8 cellular contexts compared by ENCODE assay signal in genomic region chr16:4350787-4351659, GRCh38. TPM values are rescaled to one million over a fixed set of nuclear protein-coding genes. Genes with fewer than 3 reads are reported as not detected.
A peak's percentile ranks its signal among the peaks of the same experiment; 100 is the strongest.
DNase-seq lines count a peak whose midpoint lies in the region; ATAC-seq, FAIRE-seq and TF ChIP-seq lines count a peak whose summit lies in the region.

PAM16 (minus strand) TSS chr16:4351321; CDS start chr16:4351234, 87 bp downstream.

- H3K9ac ChIP-seq in DND-41 (ENCODE audit: low read depth, low read length) (peak within 1 kb of the TSS; percentile 99), GM23248 (peak within 1 kb of the TSS; percentile 87)

- H3K4me1 ChIP-seq in DND-41 (ENCODE audit: insufficient read depth, low read length) = peaks cover 34% of the 10 kb centered on the region
- peaks cover 19% of the 10 kb centered on the region for H3K4me1 ChIP-seq in GM23248 (ENCODE audit: insufficient read depth)

- TF ChIP-seq CTCF in DND-41 (IDR thresholded peaks at IDR 0.05; ENCODE audit: borderline replicate concordance, extremely low read depth, low read length, poor library complexity, severe bottlenecking) = peak; percentile 33

- H4K20me1 ChIP-seq in DND-41 (ENCODE audit: insufficient read depth, low read length) (peaks cover 33% of the 10 kb centered on the region), GM23248 (ENCODE audit: insufficient read depth) (no peaks in the 10 kb centered on the region; the same call in 1 of the 2 replicates)

- peak; percentile 95 for ATAC-seq in DND-41 (ENCODE audit: insufficient read depth, low read depth)
- ATAC-seq in activated T-cell treated with anti-CD3 and anti-CD28 coated beads, Interleukin-2, amount 50 U/mL, for 72 hours (replicated peaks in 1 of 2) = peak; percentile 90 to 92
- peak; percentile 89 to 90 for ATAC-seq in naive B cell (ENCODE audit: low read depth in 2 of 2)
- ATAC-seq in stimulated activated memory B cell treated with anti-CD40 and anti-IgM and Interleukin-4, amounts not matched to agents 10 μg/mL and 1 μg/mL and 100 μg/mL, for 72 hours = peak; percentile 95

- H3K9me2 ChIP-seq in GM23248 (ENCODE audit: insufficient read depth) = no peaks in the 10 kb centered on the region

- H3K9me3 Mint-ChIP-seq in activated T-cell treated with anti-CD3 and anti-CD28 coated beads, Interleukin-2, amount 50 U/mL, for 72 hours = no peaks in the 10 kb centered on the region
- H3K9me3 Mint-ChIP-seq in naive B cell = no peaks in the 10 kb centered on the region
- no peaks in the 10 kb centered on the region for H3K9me3 Mint-ChIP-seq in stimulated activated memory B cell treated with anti-CD40 and anti-IgM and Interleukin-4, amounts not matched to agents 10 μg/mL and 1 μg/mL and 100 μg/mL, for 72 hours

- H3K36me3 Mint-ChIP-seq in activated T-cell treated with anti-CD3 and anti-CD28 coated beads, Interleukin-2, amount 50 U/mL, for 72 hours (ENCODE audit: insufficient read depth in 2 of 2) = peaks cover 2% of the 10 kb centered on the region in 2 donors
- no peaks in the 10 kb centered on the region for H3K36me3 Mint-ChIP-seq in naive B cell
- H3K36me3 Mint-ChIP-seq in stimulated activated memory B cell treated with anti-CD40 and anti-IgM and Interleukin-4, amounts not matched to agents 10 μg/mL and 1 μg/mL and 100 μg/mL, for 72 hours = peaks cover 14% of the 10 kb centered on the region

- peak within 1 kb of the TSS; percentile 97 for H3K4me2 ChIP-seq in DND-41 (ENCODE audit: insufficient read depth, low read length)
- peak within 1 kb of the TSS; percentile 87 for H3K4me2 ChIP-seq in GM23248 (ENCODE audit: unreplicated experiment)

- H3K9me3 ChIP-seq in DND-41 (ENCODE audit: insufficient read depth, low read length, severe bottlenecking) (no peaks in the 10 kb centered on the region), GM23248 (ENCODE audit: low read depth) (no peaks in the 10 kb centered on the region)

- H3F3A ChIP-seq in GM23248 (ENCODE audit: insufficient read depth) = peaks cover 19% of the 10 kb centered on the region

- H3K4me3 Mint-ChIP-seq in activated T-cell treated with anti-CD3 and anti-CD28 coated beads, Interleukin-2, amount 50 U/mL, for 72 hours = peak within 1 kb of the TSS; percentile 92 to 94
- peak within 1 kb of the TSS; percentile 88 to 98 (median 94) for H3K4me3 Mint-ChIP-seq in naive B cell
- peak within 1 kb of the TSS; percentile 90 for H3K4me3 Mint-ChIP-seq in stimulated activated memory B cell treated with anti-CD40 and anti-IgM and Interleukin-4, amounts not matched to agents 10 μg/mL and 1 μg/mL and 100 μg/mL, for 72 hours

- H3K27me3 Mint-ChIP-seq in activated T-cell treated with anti-CD3 and anti-CD28 coated beads, Interleukin-2, amount 50 U/mL, for 72 hours (ENCODE audit: low read depth) = no peaks in the 10 kb centered on the region
- H3K27me3 Mint-ChIP-seq in naive B cell = no peaks in the 10 kb centered on the region
- H3K27me3 Mint-ChIP-seq in stimulated activated memory B cell treated with anti-CD40 and anti-IgM and Interleukin-4, amounts not matched to agents 10 μg/mL and 1 μg/mL and 100 μg/mL, for 72 hours = no peaks in the 10 kb centered on the region

- FAIRE-seq in RCC 7860 (lab: Jason Lieb, UNC) = no peak

- H3K4me1 Mint-ChIP-seq in activated T-cell treated with anti-CD3 and anti-CD28 coated beads, Interleukin-2, amount 50 U/mL, for 72 hours (ENCODE audit: low read depth) = peaks cover 17% of the 10 kb centered on the region
- peaks cover 9 to 41% (median 26%) of the 10 kb centered on the region in 3 donors for H3K4me1 Mint-ChIP-seq in naive B cell
- H3K4me1 Mint-ChIP-seq in stimulated activated memory B cell treated with anti-CD40 and anti-IgM and Interleukin-4, amounts not matched to agents 10 μg/mL and 1 μg/mL and 100 μg/mL, for 72 hours = peaks cover 24% of the 10 kb centered on the region

- WGBS in GM23248 (ENCODE audit: low coverage in 1 of 2, low lambda C conversion rate in 2 of 2, missing lambda C conversion rate in 2 of 2), 2 experiments = 1% methylated on average over 59 to 74 of the region's 81 CpGs

- H3K36me3 ChIP-seq in DND-41 (ENCODE audit: insufficient read depth, low read length) (peaks cover 35% of the 10 kb centered on the region), GM23248 (ENCODE audit: low read depth) (no peaks in the 10 kb centered on the region)

- no peaks in the 10 kb centered on the region for H3K27me3 ChIP-seq in DND-41 (ENCODE audit: insufficient read depth, low read length, poor library complexity)
- no peaks in the 10 kb centered on the region for H3K27me3 ChIP-seq in GM23248 (replicated peaks; ENCODE audit: insufficient read depth)

- DNase-seq in DND-41 (peak; percentile 99), GM23248 (peak; percentile 98), Kasumi-1 (lab: John Stamatoyannopoulos, UW) (peak; percentile 76 to 80), RCC 7860 (ENCODE audit: low spot score) (peak; percentile 87), fibroblast of gingiva (ENCODE audit: low read depth) (peak; percentile 91), naive B cell (peak; percentile 98)
- DNase-seq in activated T-cell treated with anti-CD3 and anti-CD28 coated beads, Interleukin-2, amount 50 U/mL, for 72 hours = peak; percentile 98 to 99

- H3K79me2 ChIP-seq in DND-41 (ENCODE audit: insufficient read depth, low read length) (peaks cover 49% of the 10 kb centered on the region), GM23248 (ENCODE audit: insufficient read depth) (peaks cover 50% of the 10 kb centered on the region)

- H2AFZ ChIP-seq in DND-41 (ENCODE audit: low read depth, low read length) (peak within 1 kb of the TSS; percentile 99), GM23248 (peak within 1 kb of the TSS; percentile 73)

- H3K27ac ChIP-seq in DND-41 (ENCODE audit: low read length) = peak within 1 kb of the TSS; percentile 93
- peak within 1 kb of the TSS; percentile 79 for H3K27ac ChIP-seq in GM23248

- H3K4me3 ChIP-seq in DND-41 (ENCODE audit: low read depth in 1 of 2, low read length in 2 of 2) (peak within 1 kb of the TSS; percentile 100), GM23248 (peak within 1 kb of the TSS; percentile 89)

- peak within 1 kb of the TSS; percentile 87 for H3K27ac Mint-ChIP-seq in activated T-cell treated with anti-CD3 and anti-CD28 coated beads, Interleukin-2, amount 50 U/mL, for 72 hours
- peak within 1 kb of the TSS; percentile 61 to 96 (median 93) for H3K27ac Mint-ChIP-seq in naive B cell
- peak within 1 kb of the TSS; percentile 88 for H3K27ac Mint-ChIP-seq in stimulated activated memory B cell treated with anti-CD40 and anti-IgM and Interleukin-4, amounts not matched to agents 10 μg/mL and 1 μg/mL and 100 μg/mL, for 72 hours

- in situ Hi-C loops in GM23248 (cut with MboI) = loop anchor here (10.0 kb wide), 1 partner anchor 54 kb away; no protein-coding TSS in a partner anchor

RNA-seq across cellular contexts. Expression of gene PAM16, which starts in this region (rescaled TPM):
- total RNA-seq in GM23248 (2014; rRNA removed; shearing (Covaris generic)) = 20.4 and 33.0 TPM in 2 replicates
- polyA plus RNA-seq in GM23248 (2016; fragmentation: Nextera tagmentation; extraction: Ambion mirVana) = 74.5 and 78.9 TPM in 2 replicates
- total RNA-seq in activated T-cell treated with anti-CD3 and anti-CD28 coated beads, Interleukin-2, amount 50 U/mL, for 72 hours = 10 to 100 TPM; 46.6 to 48.2 TPM
- 10 to 100 TPM; 33.1 to 54.6 (median 47.6) TPM for polyA plus RNA-seq in naive B cell (ENCODE audit: low read depth in 6 of 6)

Comparison
In these comparisons a context has a peak if more than half of its experiments do, and no peak if none do; other contexts are left out.
1. Peak in every context shown above with its lines: DNase-seq, ATAC-seq, H3K4me3 ChIP-seq and H3K27ac ChIP-seq.